34 cellular contexts compared by ENCODE assay signal in genomic region chr2:1635826-1636225, GRCh38.
"Had no signal": no experiment of that assay in that cellular context is flagged by ENCODE, and none has a peak within 500 bp of the region (broad histone marks: within the 10 kb centered on the region; RNA-seq: fewer than 3 reads in every experiment).

No MANE protein-coding gene starts in this region.

- H3K4me1 Mint-ChIP-seq: activated CD4-positive, alpha-beta memory T cell treated with anti-CD3 and anti-CD28 coated beads, Interleukin-2, amount 10 ng/mL, durations not matched to agents 7 days and 5 days; activated CD8-positive, alpha-beta memory T cell treated with anti-CD3 and anti-CD28 coated beads, Interleukin-2, amount 10 ng/mL, durations not matched to agents 7 days and 5 days; activated naive CD8-positive, alpha-beta T cell treated with anti-CD3 and anti-CD28 coated beads for 36 hours; activated T-helper 17 cell treated with anti-CD3 and anti-CD28 coated beads, Interleukin-2, amount 50 U/mL, for 72 hours; central memory CD8-positive, alpha-beta T cell had no signal

- ATAC-seq: activated CD8-positive, alpha-beta memory T cell treated with anti-CD3 and anti-CD28 coated beads, Interleukin-2, amount 10 ng/mL, durations not matched to agents 7 days and 5 days; activated T-cell treated with anti-CD3 and anti-CD28 coated beads, Interleukin-2, amount 50 U/mL, for 72 hours; activated T-helper 17 cell treated with anti-CD3 and anti-CD28 coated beads, Interleukin-2, amount 50 U/mL, for 72 hours; Right ventricle myocardium inferior had no signal

- H3K27ac ChIP-seq: ascending aorta, cardiac muscle cell, VCaP had no signal

- H3K27ac Mint-ChIP-seq: activated CD4-positive, alpha-beta memory T cell treated with anti-CD3 and anti-CD28 coated beads, Interleukin-2, amount 10 ng/mL, durations not matched to agents 7 days and 5 days; activated CD8-positive, alpha-beta memory T cell treated with anti-CD3 and anti-CD28 coated beads, Interleukin-2, amount 10 ng/mL, durations not matched to agents 7 days and 5 days; activated naive CD8-positive, alpha-beta T cell treated with anti-CD3 and anti-CD28 coated beads for 36 hours; activated T-cell treated with anti-CD3 and anti-CD28 coated beads, Interleukin-2, amount 50 U/mL, for 72 hours; activated T-helper 17 cell treated with anti-CD3 and anti-CD28 coated beads, Interleukin-2, amount 50 U/mL, for 72 hours had no signal

- H3K36me3 Mint-ChIP-seq: activated CD8-positive, alpha-beta memory T cell treated with anti-CD3 and anti-CD28 coated beads, Interleukin-2, amount 10 ng/mL, durations not matched to agents 7 days and 5 days; activated naive CD8-positive, alpha-beta T cell treated with anti-CD3 and anti-CD28 coated beads for 36 hours had no signal

- DNase-seq: activated CD4-positive, alpha-beta memory T cell treated with anti-CD3 and anti-CD28 coated beads, Interleukin-2, amount 10 ng/mL, durations not matched to agents 7 days and 5 days; activated CD4-positive, alpha-beta T cell treated with anti-CD3 and anti-CD28 coated beads for 1 hour; activated CD4-positive, alpha-beta T cell treated with anti-CD3 and anti-CD28 coated beads for 48 hours; activated CD4-positive, CD25-positive, alpha-beta regulatory T cell; activated CD8-positive, alpha-beta memory T cell treated with anti-CD3 and anti-CD28 coated beads for 24 hours; activated CD8-positive, alpha-beta memory T cell treated with anti-CD3 and anti-CD28 coated beads, Interleukin-2, amount 10 ng/mL, durations not matched to agents 7 days and 5 days; activated CD8-positive, alpha-beta memory T cell treated with anti-CD3 and anti-CD28 coated beads, Interleukin-2, amount 50 U/mL, for 48 hours; activated effector memory CD4-positive, alpha-beta T cell treated with anti-CD3 and anti-CD28 coated beads, Interleukin-2, amount 50 U/mL, for 16 hours; activated naive CD4-positive, alpha-beta T cell; activated naive CD4-positive, alpha-beta T cell treated with anti-CD3 and anti-CD28 coated beads, Interleukin-2, amount 50 U/mL, for 16 hours; activated naive CD8-positive, alpha-beta T cell treated with anti-CD3 and anti-CD28 coated beads for 36 hours; activated T-cell treated with anti-CD3 and anti-CD28 coated beads, Interleukin-2, amount 50 U/mL, for 72 hours; amniotic stem cell; Kasumi-1; MG63; NCI-H1048; NCI-H1105 treated with DMSO at 0.1 percent for 48 hours; NCI-H1436; NCI-H1694; NCI-H1930; NCI-H2081 treated with DMSO at 0.1 percent for 48 hours; NCI-H345; NCI-H524 treated with DMSO at 0.1 percent for 48 hours; SIG-M5; SW 1271; T-helper 1 cell; T-helper 2 cell; T-helper 9 cell had no signal

- H3K9me3 Mint-ChIP-seq: activated CD4-positive, alpha-beta memory T cell treated with anti-CD3 and anti-CD28 coated beads, Interleukin-2, amount 10 ng/mL, durations not matched to agents 7 days and 5 days; activated naive CD8-positive, alpha-beta T cell treated with anti-CD3 and anti-CD28 coated beads for 36 hours; activated T-cell treated with anti-CD3 and anti-CD28 coated beads, Interleukin-2, amount 50 U/mL, for 72 hours; activated T-helper 17 cell treated with anti-CD3 and anti-CD28 coated beads, Interleukin-2, amount 50 U/mL, for 72 hours; central memory CD8-positive, alpha-beta T cell had no signal

- H3K4me3 Mint-ChIP-seq: activated CD4-positive, alpha-beta memory T cell treated with anti-CD3 and anti-CD28 coated beads, Interleukin-2, amount 10 ng/mL, durations not matched to agents 7 days and 5 days; activated CD8-positive, alpha-beta memory T cell treated with anti-CD3 and anti-CD28 coated beads, Interleukin-2, amount 10 ng/mL, durations not matched to agents 7 days and 5 days; activated naive CD8-positive, alpha-beta T cell treated with anti-CD3 and anti-CD28 coated beads for 36 hours; activated T-cell treated with anti-CD3 and anti-CD28 coated beads, Interleukin-2, amount 50 U/mL, for 72 hours; activated T-helper 17 cell treated with anti-CD3 and anti-CD28 coated beads, Interleukin-2, amount 50 U/mL, for 72 hours; central memory CD8-positive, alpha-beta T cell had no signal

- H3K27me3 Mint-ChIP-seq: activated CD4-positive, alpha-beta memory T cell treated with anti-CD3 and anti-CD28 coated beads, Interleukin-2, amount 10 ng/mL, durations not matched to agents 7 days and 5 days; activated CD8-positive, alpha-beta memory T cell treated with anti-CD3 and anti-CD28 coated beads, Interleukin-2, amount 10 ng/mL, durations not matched to agents 7 days and 5 days; activated naive CD8-positive, alpha-beta T cell treated with anti-CD3 and anti-CD28 coated beads for 36 hours had no signal

- H3K9me3 ChIP-seq: ascending aorta had no signal

- H3K4me3 ChIP-seq: ascending aorta, cardiac muscle cell, MG63 had no signal

- H3K27me3 ChIP-seq: ascending aorta, cardiac muscle cell, MG63 had no signal
